ENCODE assay signal across 8 cellular contexts in genomic region chr16:62167551-62167950, GRCh38.
"Had no signal": no experiment of that assay in that cellular context is flagged by ENCODE, and none has a peak within 500 bp of the region (broad histone marks: within the 10 kb centered on the region; RNA-seq: fewer than 3 reads in every experiment).

No MANE protein-coding gene starts in this region.

- H3K36me3 Mint-ChIP-seq: IgD-negative memory B cell had no signal

- H3K4me1 Mint-ChIP-seq: IgD-negative memory B cell had no signal

- DNase-seq: GOT3, H7, HFFc6 had no signal

- H3K4me3 Mint-ChIP-seq: HFFc6, IgD-negative memory B cell had no signal

- ATAC-seq: HCT116, HepG2 had no signal

- H3K9me3 ChIP-seq: HAP-1 had no signal

- H3K4me1 ChIP-seq: HAP-1 had no signal

- H3K4me3 ChIP-seq: HAP-1 had no signal

- H3K27ac Mint-ChIP-seq: HFFc6, IgD-negative memory B cell had no signal

- H3K27ac ChIP-seq: HL-60 had no signal

- H3K36me3 ChIP-seq: HAP-1 had no signal
